ENCODE assay signal across 32 cellular contexts in the genomic region with DNA sequence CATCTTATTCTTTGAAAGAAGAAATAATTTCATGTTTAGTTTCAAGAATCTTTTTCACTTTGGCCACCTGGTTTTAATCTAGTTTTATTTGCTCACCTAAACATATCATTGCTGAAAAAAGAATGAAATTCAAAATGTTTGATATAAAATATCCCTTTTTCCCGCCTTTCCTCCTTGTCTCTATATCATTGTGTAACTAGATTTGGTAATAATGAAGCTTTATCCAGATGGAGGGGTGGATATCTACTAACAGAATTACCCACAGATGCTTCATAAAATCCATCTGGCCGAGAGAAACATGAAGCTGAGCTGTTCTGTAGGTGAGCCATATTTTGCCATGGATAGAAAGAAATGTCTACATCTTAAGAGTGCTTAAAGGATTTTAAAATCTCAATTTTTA.
"Had no signal": no experiment of that assay in that cellular context is flagged by ENCODE, and none has a peak within 500 bp of the region (broad histone marks: within the 10 kb centered on the region; RNA-seq: fewer than 3 reads in every experiment).

No MANE protein-coding gene starts in this region.

- ATAC-seq: activated CD4-positive, alpha-beta T cell treated with anti-CD3 and anti-CD28 coated beads for 36 hours; activated CD4-positive, CD25-positive, alpha-beta regulatory T cell treated with anti-CD3 and anti-CD28 coated beads, Interleukin-2, amount 50 U/mL, for 24 hours; activated CD8-positive, alpha-beta T cell treated with anti-CD3 and anti-CD28 coated beads, Interleukin-2, amount 10 ng/mL, durations not matched to agents 7 days and 5 days; PC-3; WTC11 had no signal

- H3K9me3 Mint-ChIP-seq: activated CD4-positive, alpha-beta T cell treated with anti-CD3 and anti-CD28 coated beads, Interleukin-2, amount 10 ng/mL, durations not matched to agents 7 days and 5 days; activated naive CD4-positive, alpha-beta T cell treated with anti-CD3 and anti-CD28 coated beads, Interleukin-2, amount 50 U/mL, for 24 hours; activated naive CD8-positive, alpha-beta T cell treated with anti-CD3 and anti-CD28 coated beads, Interleukin-2, amount 10 ng/mL, durations not matched to agents 7 days and 5 days; activated T-helper 2 cell treated with anti-CD3 and anti-CD28 coated beads, Interferon-gamma antibody, Interleukin-2, Interleukin-4, amounts not matched to agents 10 μg/mL and 5 μg/mL and 100 μg/mL, durations not matched to agents 14 hours and 24 hours and 36 hours; central memory CD8-positive, alpha-beta T cell; T-helper 1 cell treated with Interleukin-12 subunit alpha and Interleukin-12 subunit beta and Interleukin-4 antibody, amounts not matched to agents 30 μg/mL and 1 μg/mL, for 36 hours; T-helper 2 cell treated with Interferon-gamma antibody and Interleukin-4, amounts not matched to agents 5 μg/mL and 100 μg/mL, for 36 hours had no signal

- H3K4me3 Mint-ChIP-seq: activated CD4-positive, alpha-beta T cell treated with anti-CD3 and anti-CD28 coated beads for 36 hours; activated CD4-positive, alpha-beta T cell treated with anti-CD3 and anti-CD28 coated beads, Interleukin-2, amount 10 ng/mL, durations not matched to agents 7 days and 5 days; activated CD8-positive, alpha-beta T cell treated with anti-CD3 and anti-CD28 coated beads, Interleukin-2, amount 10 ng/mL, durations not matched to agents 7 days and 5 days; activated naive CD4-positive, alpha-beta T cell treated with anti-CD3 and anti-CD28 coated beads, Interleukin-2, amount 50 U/mL, for 24 hours; activated naive CD8-positive, alpha-beta T cell treated with anti-CD3 and anti-CD28 coated beads, Interleukin-2, amount 10 ng/mL, durations not matched to agents 7 days and 5 days; activated T-cell treated with anti-CD3 and anti-CD28 coated beads, Interleukin-2, amount 50 U/mL, for 24 hours; central memory CD8-positive, alpha-beta T cell; T-helper 1 cell treated with Interleukin-12 subunit alpha and Interleukin-12 subunit beta and Interleukin-4 antibody, amounts not matched to agents 30 μg/mL and 1 μg/mL, for 36 hours; T-helper 2 cell treated with Interferon-gamma antibody and Interleukin-4, amounts not matched to agents 5 μg/mL and 100 μg/mL, for 36 hours; WTC11 had no signal

- DNase-seq: activated CD4-positive, alpha-beta T cell treated with anti-CD3 and anti-CD28 coated beads for 36 hours; activated CD4-positive, alpha-beta T cell treated with anti-CD3 and anti-CD28 coated beads, Interleukin-2, amount 10 ng/mL, durations not matched to agents 7 days and 5 days; activated CD4-positive, alpha-beta T cell treated with anti-CD3 and anti-CD28 coated beads, Interleukin-2, amount 50 U/mL, for 48 hours; activated CD8-positive, alpha-beta T cell treated with anti-CD3 and anti-CD28 coated beads, Interleukin-2, amount 10 ng/mL, durations not matched to agents 7 days and 5 days; activated gamma-delta T cell; activated naive CD4-positive, alpha-beta T cell treated with Interleukin-2 at 50 U/mL for 16 hours; activated naive CD8-positive, alpha-beta T cell treated with anti-CD3 and anti-CD28 coated beads, Interleukin-2, amount 10 ng/mL, durations not matched to agents 7 days and 5 days; activated T-cell treated with anti-CD3 and anti-CD28 coated beads, Interleukin-2, amount 50 U/mL, for 24 hours; amygdala; NCI-H1092 treated with DMSO at 0.1 percent for 48 hours; NCI-H1417; NCI-H146; NCI-H1930; NCI-H2227 treated with DMSO at 0.1 percent for 48 hours; NCI-H446; NCI-H510A treated with DMSO at 0.1 percent for 48 hours; NCI-H774; PC-3; Peyer's patch; RPMI8226; SHP77 treated with DMSO at 0.1 percent for 48 hours had no signal

- H3K27ac Mint-ChIP-seq: activated CD4-positive, alpha-beta T cell treated with anti-CD3 and anti-CD28 coated beads for 36 hours; activated CD4-positive, alpha-beta T cell treated with anti-CD3 and anti-CD28 coated beads, Interleukin-2, amount 10 ng/mL, durations not matched to agents 7 days and 5 days; activated CD8-positive, alpha-beta T cell treated with anti-CD3 and anti-CD28 coated beads, Interleukin-2, amount 10 ng/mL, durations not matched to agents 7 days and 5 days; activated naive CD4-positive, alpha-beta T cell treated with anti-CD3 and anti-CD28 coated beads, Interleukin-2, amount 50 U/mL, for 24 hours; activated naive CD8-positive, alpha-beta T cell treated with anti-CD3 and anti-CD28 coated beads, Interleukin-2, amount 10 ng/mL, durations not matched to agents 7 days and 5 days; activated T-cell treated with anti-CD3 and anti-CD28 coated beads, Interleukin-2, amount 50 U/mL, for 24 hours; activated T-helper 2 cell treated with anti-CD3 and anti-CD28 coated beads, Interferon-gamma antibody, Interleukin-2, Interleukin-4, amounts not matched to agents 10 μg/mL and 5 μg/mL and 100 μg/mL, durations not matched to agents 14 hours and 24 hours and 36 hours; T-helper 1 cell treated with Interleukin-12 subunit alpha and Interleukin-12 subunit beta and Interleukin-4 antibody, amounts not matched to agents 30 μg/mL and 1 μg/mL, for 36 hours; T-helper 2 cell treated with Interferon-gamma antibody and Interleukin-4, amounts not matched to agents 5 μg/mL and 100 μg/mL, for 36 hours; WTC11 had no signal

- H3K27ac ChIP-seq: KMS-11, SJSA1 had no signal

- H3K27me3 ChIP-seq: ascending aorta, cardiac muscle cell, Peyer's patch, SJSA1 had no signal

- H3K4me1 ChIP-seq: Peyer's patch had no signal

- H3K9me3 ChIP-seq: ascending aorta, Peyer's patch, SJSA1 had no signal

- H3K4me3 ChIP-seq: ascending aorta, cardiac muscle cell, Peyer's patch, SJSA1 had no signal

- H3K9ac ChIP-seq: KMS-11 had no signal

- H3K4me1 Mint-ChIP-seq: activated CD4-positive, alpha-beta T cell treated with anti-CD3 and anti-CD28 coated beads for 36 hours; activated CD4-positive, alpha-beta T cell treated with anti-CD3 and anti-CD28 coated beads, Interleukin-2, amount 10 ng/mL, durations not matched to agents 7 days and 5 days; activated naive CD4-positive, alpha-beta T cell treated with anti-CD3 and anti-CD28 coated beads, Interleukin-2, amount 50 U/mL, for 24 hours; activated naive CD8-positive, alpha-beta T cell treated with anti-CD3 and anti-CD28 coated beads, Interleukin-2, amount 10 ng/mL, durations not matched to agents 7 days and 5 days; central memory CD8-positive, alpha-beta T cell; WTC11 had no signal

- H3K36me3 ChIP-seq: ascending aorta, cardiac muscle cell, Peyer's patch, SJSA1 had no signal

- H3K4me2 ChIP-seq: KMS-11 had no signal

- H3K36me3 Mint-ChIP-seq: activated naive CD4-positive, alpha-beta T cell treated with anti-CD3 and anti-CD28 coated beads, Interleukin-2, amount 50 U/mL, for 24 hours; activated naive CD8-positive, alpha-beta T cell treated with anti-CD3 and anti-CD28 coated beads, Interleukin-2, amount 10 ng/mL, durations not matched to agents 7 days and 5 days had no signal
